ENCODE assay signal across 24 cellular contexts in genomic region chr2:239168575-239168974, GRCh38.
DNase-seq lines count a peak whose midpoint lies in the region; ATAC-seq and TF ChIP-seq lines count a peak whose summit lies in the region.
"Had no signal": no experiment of that assay in that cellular context is flagged by ENCODE, and none has a peak within 500 bp of the region (broad histone marks: within the 10 kb centered on the region; RNA-seq: fewer than 3 reads in every experiment).

No MANE protein-coding gene starts in this region.

- H3K27ac ChIP-seq in coronary artery: no peak overlapping the region
- H3K27ac ChIP-seq in suprapubic skin: no peak overlapping the region
- H3K27ac ChIP-seq: parathyroid adenoma, RWPE1, testis had no signal

- H3K9me3 Mint-ChIP-seq in immature natural killer cell: peaks cover 5 to 33% (median 24%) of the 10 kb centered on the region in 6 donors

- H3K9me3 ChIP-seq in mucosa of descending colon (peaks cover 20% of the 10 kb centered on the region), suprapubic skin (peaks cover 11% of the 10 kb centered on the region)
- H3K9me3 ChIP-seq: testis had no signal

- TF ChIP-seq EP300 in suprapubic skin (IDR thresholded peaks at IDR 0.05): no peak

- no peak for ATAC-seq in mucosa of descending colon
- no peak for ATAC-seq in GM18498 (IDR thresholded peaks at IDR 0.05; ENCODE audit: unreplicated experiment)
- ATAC-seq: activated T-cell treated with anti-CD3 and anti-CD28 coated beads, Interleukin-2, amount 50 U/mL, for 4 hours; esophagus mucosa; T-helper 17 cell had no signal

- DNase-seq in activated effector memory CD4-positive, alpha-beta T cell treated with anti-CD3 and anti-CD28 coated beads, Interleukin-2, amount 50 U/mL, for 16 hours: peak; percentile 51
- DNase-seq in activated effector memory CD4-positive, alpha-beta T cell treated with Interleukin-2 at 50 U/mL for 16 hours: no peak
- peak; percentile 31 for DNase-seq in coronary artery (ENCODE audit: low spot score)
- DNase-seq in mucosa of descending colon: peak in 2 of 3 donors; percentile 18 to 36
- peak; percentile 55 to 62 for DNase-seq in suprapubic skin (ENCODE audit: low spot score in 2 of 2)
- no peak for DNase-seq in GOT3 (lab: John Stamatoyannopoulos, UW)
- DNase-seq in immature natural killer cell: no peak
- DNase-seq: activated CD4-positive, alpha-beta T cell treated with anti-CD3 and anti-CD28 coated beads for 4 hours; activated naive CD4-positive, alpha-beta T cell treated with anti-CD3 and anti-CD28 coated beads for 36 hours; activated T-cell treated with anti-CD3 and anti-CD28 coated beads, Interleukin-2, amount 50 U/mL, for 4 hours; CD4-positive, CD25-positive, alpha-beta regulatory T cell; cortex of kidney; foreskin fibroblast; NCI-H146; NCI-H446 treated with DMSO at 0.1 percent for 48 hours; SK-N-SH; stimulated activated naive CD4-positive, alpha-beta T cell treated with Interleukin-2 at 50 U/mL for 16 hours; testis had no signal

- peaks cover 32 to 49% (median 47%) of the 10 kb centered on the region in 3 donors for H3K36me3 Mint-ChIP-seq in immature natural killer cell

- H3K27ac Mint-ChIP-seq in immature natural killer cell: no peak overlapping the region
- H3K27ac Mint-ChIP-seq: activated naive CD4-positive, alpha-beta T cell treated with anti-CD3 and anti-CD28 coated beads for 36 hours; CD4-positive, CD25-positive, alpha-beta regulatory T cell; T-helper 17 cell had no signal

- WGBS in suprapubic skin: 95% methylated on average over 22 of the region's 22 CpGs

- H3K4me3 ChIP-seq in coronary artery (no peak overlapping the region), mucosa of descending colon (no peak overlapping the region), suprapubic skin (no peak overlapping the region)
- H3K4me3 ChIP-seq: lung, testis had no signal

- intact Hi-C loops in mucosa of descending colon (cut with DNase I, micrococcal nuclease): no loop called here

- H3K4me1 ChIP-seq in mucosa of descending colon (ENCODE audit: low read depth) (no peaks in the 10 kb centered on the region), suprapubic skin (no peaks in the 10 kb centered on the region)
- H3K4me1 ChIP-seq: parathyroid adenoma, testis had no signal

- TF ChIP-seq POLR2A in suprapubic skin (IDR thresholded peaks at IDR 0.05): no peak

- H3K4me3 Mint-ChIP-seq in immature natural killer cell: no peak overlapping the region
- H3K4me3 Mint-ChIP-seq: activated naive CD4-positive, alpha-beta T cell treated with anti-CD3 and anti-CD28 coated beads for 36 hours; activated T-cell treated with anti-CD3 and anti-CD28 coated beads, Interleukin-2, amount 50 U/mL, for 4 hours; CD4-positive, CD25-positive, alpha-beta regulatory T cell; T-helper 17 cell had no signal

- H3K27me3 Mint-ChIP-seq in immature natural killer cell (ENCODE audit: low read depth in 3 of 3): peaks cover 0 to 8% (median 7%) of the 10 kb centered on the region in 3 donors
- H3K27me3 Mint-ChIP-seq: CD4-positive, CD25-positive, alpha-beta regulatory T cell; T-helper 17 cell had no signal

- H3K36me3 ChIP-seq in mucosa of descending colon (ENCODE audit: low read depth): no peaks in the 10 kb centered on the region
- H3K36me3 ChIP-seq in suprapubic skin: peaks cover 36% of the 10 kb centered on the region

- peaks cover 23 to 30% of the 10 kb centered on the region in 2 donors for H3K4me1 Mint-ChIP-seq in immature natural killer cell

- TF ChIP-seq CTCF in coronary artery (IDR thresholded peaks at IDR 0.05) (no peak), mucosa of descending colon (IDR thresholded peaks at IDR 0.05) (no peak), suprapubic skin (IDR thresholded peaks at IDR 0.05) (no peak)

- no peaks in the 10 kb centered on the region for H3K27me3 ChIP-seq in suprapubic skin
- H3K27me3 ChIP-seq: testis had no signal

Comparison
In these comparisons a context has a peak if more than half of its experiments do, and no peak if none do; other contexts are left out.
1. DNase-seq: peak in activated effector memory CD4-positive, alpha-beta T cell treated with anti-CD3 and anti-CD28 coated beads, Interleukin-2, amount 50 U/mL, for 16 hours (single experiment), coronary artery (single experiment), mucosa of descending colon (2 of 3) and suprapubic skin (2 of 2); none in activated effector memory CD4-positive, alpha-beta T cell treated with Interleukin-2 at 50 U/mL for 16 hours (single experiment), GOT3 (single experiment) and immature natural killer cell (0 of 3).